ENCODE assay signal across 19 cellular contexts in genomic region chr5:142007237-142007544, GRCh38. TPM values are rescaled to one million over a fixed set of nuclear protein-coding genes. Genes with fewer than 3 reads are reported as not detected.
DNase-seq lines count a peak whose midpoint lies in the region; ATAC-seq lines count a peak whose summit lies in the region.
"Had no signal": no experiment of that assay in that cellular context is flagged by ENCODE, and none has a peak within 500 bp of the region (broad histone marks: within the 10 kb centered on the region; RNA-seq: fewer than 3 reads in every experiment).

No MANE protein-coding gene starts in this region.

- POLR2A ChIA-PET in activated CD4-positive, alpha-beta T cell treated with anti-CD3 and anti-CD28 coated beads for 36 hours (lab: Charles Lee): interaction anchor here (0.6 to 1.5 kb wide), 6 partner anchors 9 to 102 kb away, joined by 3 to 13 read pairs (median 5); no protein-coding TSS in a partner anchor
- POLR2A ChIA-PET in activated CD8-positive, alpha-beta T cell treated with anti-CD3 and anti-CD28 coated beads, Interleukin-2, amount 10 ng/mL, durations not matched to agents 7 days and 5 days (lab: Charles Lee): interaction anchor here (0.6 to 1.7 kb wide), 9 partner anchors 9 to 136 kb away, joined by 3 to 10 read pairs (median 3); partner anchors contain the start of gene RNF14
- POLR2A ChIA-PET in naive thymus-derived CD8-positive, alpha-beta T cell (lab: Charles Lee): interaction anchor here (0.6 to 1.4 kb wide), 9 partner anchors 9 to 101 kb away, joined by 3 to 5 read pairs (median 3); no protein-coding TSS in a partner anchor

- H3K4me1 Mint-ChIP-seq in activated CD4-positive, alpha-beta T cell treated with anti-CD3 and anti-CD28 coated beads for 36 hours: peaks cover 73% of the 10 kb centered on the region
- peaks cover 80% of the 10 kb centered on the region for H3K4me1 Mint-ChIP-seq in activated CD8-positive, alpha-beta T cell treated with anti-CD3 and anti-CD28 coated beads, Interleukin-2, amount 10 ng/mL, durations not matched to agents 7 days and 5 days (ENCODE audit: low read depth)
- peaks cover 19 to 80% (median 60%) of the 10 kb centered on the region in 4 donors for H3K4me1 Mint-ChIP-seq in naive thymus-derived CD8-positive, alpha-beta T cell
- H3K4me1 Mint-ChIP-seq: endodermal cell, WTC11 had no signal

- ATAC-seq in activated CD4-positive, alpha-beta T cell treated with anti-CD3 and anti-CD28 coated beads for 36 hours: no peak
- peak; percentile 5 for ATAC-seq in GM21717 (IDR thresholded peaks at IDR 0.05; ENCODE audit: unreplicated experiment)
- ATAC-seq in activated CD8-positive, alpha-beta T cell treated with anti-CD3 and anti-CD28 coated beads, Interleukin-2, amount 10 ng/mL, durations not matched to agents 7 days and 5 days: peak; percentile 72
- ATAC-seq in naive thymus-derived CD8-positive, alpha-beta T cell: no peak
- no peak for ATAC-seq in HG03196 (IDR thresholded peaks at IDR 0.05; ENCODE audit: unreplicated experiment)
- no peak for ATAC-seq in HG03045 (IDR thresholded peaks at IDR 0.05; ENCODE audit: unreplicated experiment)
- ATAC-seq: heart right ventricle, WTC11 had no signal

- H3K36me3 Mint-ChIP-seq in activated CD4-positive, alpha-beta T cell treated with anti-CD3 and anti-CD28 coated beads for 36 hours (ENCODE audit: low read depth): peaks cover 76% of the 10 kb centered on the region
- H3K36me3 Mint-ChIP-seq in activated CD8-positive, alpha-beta T cell treated with anti-CD3 and anti-CD28 coated beads, Interleukin-2, amount 10 ng/mL, durations not matched to agents 7 days and 5 days (ENCODE audit: low read depth): peaks cover 72% of the 10 kb centered on the region
- H3K36me3 Mint-ChIP-seq in naive thymus-derived CD8-positive, alpha-beta T cell: peaks cover 0 to 32% (median 10%) of the 10 kb centered on the region in 3 donors

- no peaks in the 10 kb centered on the region for H3K9me3 Mint-ChIP-seq in activated CD4-positive, alpha-beta T cell treated with anti-CD3 and anti-CD28 coated beads for 36 hours (ENCODE audit: low read depth)
- H3K9me3 Mint-ChIP-seq in activated CD8-positive, alpha-beta T cell treated with anti-CD3 and anti-CD28 coated beads, Interleukin-2, amount 10 ng/mL, durations not matched to agents 7 days and 5 days (ENCODE audit: insufficient read depth): no peaks in the 10 kb centered on the region
- H3K9me3 Mint-ChIP-seq in naive thymus-derived CD8-positive, alpha-beta T cell: no peaks in the 10 kb centered on the region
- H3K9me3 Mint-ChIP-seq: endodermal cell, naive B cell, WTC11 had no signal

- DNase-seq in activated CD4-positive, alpha-beta T cell treated with anti-CD3 and anti-CD28 coated beads for 36 hours: no peak
- DNase-seq in activated CD4-positive, alpha-beta T cell treated with anti-CD3 and anti-CD28 coated beads for 4 hours: no peak
- no peak for DNase-seq in activated CD8-positive, alpha-beta T cell treated with anti-CD3 and anti-CD28 coated beads, Interleukin-2, amount 10 ng/mL, durations not matched to agents 7 days and 5 days
- DNase-seq in naive thymus-derived CD8-positive, alpha-beta T cell: no peak
- DNase-seq in stimulated activated naive CD4-positive, alpha-beta T cell (lab: John Stamatoyannopoulos, UW): no peak
- DNase-seq: activated CD8-positive, alpha-beta memory T cell treated with anti-CD3 and anti-CD28 coated beads, Interleukin-2, amount 50 U/mL, for 48 hours; amygdala; DMS79 treated with DMSO at 0.1 percent for 48 hours; endodermal cell; heart right ventricle; islet precursor cell; naive B cell; NCI-H1436 treated with DMSO at 0.1 percent for 48 hours; stimulated activated CD4-positive, alpha-beta T cell treated with anti-CD3 and anti-CD28 coated beads, Interleukin-12 subunit alpha, Interleukin-12 subunit beta, amount 100 ng/mL, for 4 hours; stimulated activated naive CD4-positive, alpha-beta T cell treated with Interleukin-2 at 50 U/mL for 16 hours had no signal

- peak overlapping the region; percentile 10 for H3K4me3 Mint-ChIP-seq in activated CD4-positive, alpha-beta T cell treated with anti-CD3 and anti-CD28 coated beads for 36 hours
- peak overlapping the region; percentile 52 for H3K4me3 Mint-ChIP-seq in activated CD8-positive, alpha-beta T cell treated with anti-CD3 and anti-CD28 coated beads, Interleukin-2, amount 10 ng/mL, durations not matched to agents 7 days and 5 days
- peak overlapping the region in 9 of 10 donors; percentile 34 to 77 (median 55) for H3K4me3 Mint-ChIP-seq in naive thymus-derived CD8-positive, alpha-beta T cell
- H3K4me3 Mint-ChIP-seq: endodermal cell, WTC11 had no signal

- H3K27ac Mint-ChIP-seq in activated CD4-positive, alpha-beta T cell treated with anti-CD3 and anti-CD28 coated beads for 36 hours: peak overlapping the region; percentile 89
- H3K27ac Mint-ChIP-seq in activated CD8-positive, alpha-beta T cell treated with anti-CD3 and anti-CD28 coated beads, Interleukin-2, amount 10 ng/mL, durations not matched to agents 7 days and 5 days: peak overlapping the region; percentile 92
- H3K27ac Mint-ChIP-seq in naive thymus-derived CD8-positive, alpha-beta T cell: peak overlapping the region; percentile 42 to 97 (median 89)
- H3K27ac Mint-ChIP-seq: endodermal cell, WTC11 had no signal

- intact Hi-C loops in activated CD4-positive, alpha-beta T cell treated with anti-CD3 and anti-CD28 coated beads for 36 hours (cut with DNase I, micrococcal nuclease): loop anchor here (1.0 to 5.0 kb wide), 6 partner anchors 9 to 216 kb away; partner anchors contain the start of genes DELE1 (in 1 of the 2) and RNF14 (in 1 of the 2)

- no peaks in the 10 kb centered on the region for H3K27me3 Mint-ChIP-seq in activated CD4-positive, alpha-beta T cell treated with anti-CD3 and anti-CD28 coated beads for 36 hours
- H3K27me3 Mint-ChIP-seq in activated CD8-positive, alpha-beta T cell treated with anti-CD3 and anti-CD28 coated beads, Interleukin-2, amount 10 ng/mL, durations not matched to agents 7 days and 5 days (ENCODE audit: low read depth): no peaks in the 10 kb centered on the region
- no peaks in the 10 kb centered on the region for H3K27me3 Mint-ChIP-seq in naive thymus-derived CD8-positive, alpha-beta T cell

- CTCF ChIA-PET in activated CD4-positive, alpha-beta T cell treated with anti-CD3 and anti-CD28 coated beads for 36 hours (lab: Charles Lee): interaction anchor here (0.6 to 1.9 kb wide), 9 partner anchors 9 to 140 kb away, joined by 3 to 15 read pairs (median 4); no protein-coding TSS in a partner anchor
- CTCF ChIA-PET in activated CD8-positive, alpha-beta T cell treated with anti-CD3 and anti-CD28 coated beads, Interleukin-2, amount 10 ng/mL, durations not matched to agents 7 days and 5 days (lab: Charles Lee): interaction anchor here (0.7 to 9.2 kb wide), 12 partner anchors 9 to 315 kb away, joined by 3 to 63 read pairs (median 5); partner anchors contain the start of gene RNF14

RNA-seq across cellular contexts. Expression of gene GNPDA1, which starts 5.6 kb away (rescaled TPM):
- 10 to 100 TPM; 75.4 to 77.4 TPM for total RNA-seq in activated CD4-positive, alpha-beta T cell treated with anti-CD3 and anti-CD28 coated beads for 36 hours
- total RNA-seq in activated CD8-positive, alpha-beta T cell treated with anti-CD3 and anti-CD28 coated beads, Interleukin-2, amount 10 ng/mL, durations not matched to agents 7 days and 5 days: 10 to 100 TPM; 34.9 to 41.0 TPM
- total RNA-seq in naive thymus-derived CD8-positive, alpha-beta T cell: 10 to 100 TPM; 27.3 to 29.4 TPM
- polyA plus RNA-seq in naive thymus-derived CD8-positive, alpha-beta T cell: 10 to 100 TPM; 40.9 to 51.0 (median 43.9) TPM

RNA-seq across cellular contexts. Expression of gene RNF14, which starts 38.3 kb away (rescaled TPM):
- total RNA-seq in activated CD4-positive, alpha-beta T cell treated with anti-CD3 and anti-CD28 coated beads for 36 hours: 10 to 100 TPM; 35.7 to 38.0 TPM
- total RNA-seq in activated CD8-positive, alpha-beta T cell treated with anti-CD3 and anti-CD28 coated beads, Interleukin-2, amount 10 ng/mL, durations not matched to agents 7 days and 5 days: 10 to 100 TPM; 22.2 to 26.0 TPM
- total RNA-seq in naive thymus-derived CD8-positive, alpha-beta T cell: 10 to 100 TPM; 31.3 to 31.6 TPM
- 10 to 100 TPM; 27.4 to 40.1 (median 30.1) TPM for polyA plus RNA-seq in naive thymus-derived CD8-positive, alpha-beta T cell

RNA-seq across cellular contexts. Expression of gene PCDH12, which starts 49.2 kb away (rescaled TPM):
- under 1 TPM; 0.70 to 0.80 TPM for total RNA-seq in activated CD4-positive, alpha-beta T cell treated with anti-CD3 and anti-CD28 coated beads for 36 hours
- under 1 TPM; 0.26 to 0.29 TPM for total RNA-seq in activated CD8-positive, alpha-beta T cell treated with anti-CD3 and anti-CD28 coated beads, Interleukin-2, amount 10 ng/mL, durations not matched to agents 7 days and 5 days
- not detected for total RNA-seq in naive thymus-derived CD8-positive, alpha-beta T cell
- under 1 TPM; 0.07 to 0.21 (median 0.07) TPM for polyA plus RNA-seq in naive thymus-derived CD8-positive, alpha-beta T cell
- total RNA-seq: endodermal cell had no signal

Comparison
In these comparisons a context has a peak if more than half of its experiments do, and no peak if none do; other contexts are left out.
1. ATAC-seq: peak in GM21717 (single experiment) and activated CD8-positive, alpha-beta T cell treated with anti-CD3 and anti-CD28 coated beads, Interleukin-2, amount 10 ng/mL, durations not matched to agents 7 days and 5 days (single experiment); none in activated CD4-positive, alpha-beta T cell treated with anti-CD3 and anti-CD28 coated beads for 36 hours (single experiment), naive thymus-derived CD8-positive, alpha-beta T cell (0 of 2), HG03196 (single experiment) and HG03045 (single experiment).
2. Peak in every context shown above with its lines, with median percentiles within 50 percentile points of each other: H3K27ac Mint-ChIP-seq and H3K4me3 Mint-ChIP-seq.